Comparison of ENCODE assay signal across 20 cellular contexts in genomic region chr2:208112273-208112699, GRCh38. TPM values are rescaled to one million over a fixed set of nuclear protein-coding genes. Genes with fewer than 3 reads are reported as not detected.
"Had no signal": no experiment of that assay in that cellular context is flagged by ENCODE, and none has a peak within 500 bp of the region (broad histone marks: within the 10 kb centered on the region; RNA-seq: fewer than 3 reads in every experiment).

No MANE protein-coding gene starts in this region.

RNA-seq across cellular contexts. Expression of gene CRYGD, which starts 12.0 kb away (rescaled TPM):
- total RNA-seq: activated CD4-positive, alpha-beta memory T cell treated with anti-CD3 and anti-CD28 coated beads, Interleukin-2, amount 10 ng/mL, durations not matched to agents 7 days and 5 days; activated CD4-positive, alpha-beta T cell treated with anti-CD3 and anti-CD28 coated beads, Interleukin-2, amount 10 ng/mL, durations not matched to agents 24 days and 14 days; activated CD8-positive, alpha-beta memory T cell treated with anti-CD3 and anti-CD28 coated beads, Interleukin-2, amount 10 ng/mL, durations not matched to agents 7 days and 5 days; cardiac septum; chondrocyte; dermis blood vessel endothelial cell; endothelial cell of umbilical vein; esophagus mucosa; left ventricle myocardium superior; mammary epithelial cell; mononuclear cell; myocyte; neural crest cell; osteocyte; progenitor cell of endocrine pancreas; skeletal muscle tissue; upper lobe of left lung had no signal
- polyA plus RNA-seq: endothelial cell of umbilical vein, mammary epithelial cell, SK-N-SH had no signal

RNA-seq across cellular contexts. Expression of gene CRYGC, which starts 17.3 kb away (rescaled TPM):
- total RNA-seq: activated CD4-positive, alpha-beta memory T cell treated with anti-CD3 and anti-CD28 coated beads, Interleukin-2, amount 10 ng/mL, durations not matched to agents 7 days and 5 days; activated CD4-positive, alpha-beta T cell treated with anti-CD3 and anti-CD28 coated beads, Interleukin-2, amount 10 ng/mL, durations not matched to agents 24 days and 14 days; activated CD8-positive, alpha-beta memory T cell treated with anti-CD3 and anti-CD28 coated beads, Interleukin-2, amount 10 ng/mL, durations not matched to agents 7 days and 5 days; cardiac septum; chondrocyte; dermis blood vessel endothelial cell; endothelial cell of umbilical vein; esophagus mucosa; frontal cortex; left ventricle myocardium superior; mononuclear cell; myocyte; neural crest cell; osteocyte; progenitor cell of endocrine pancreas; skeletal muscle tissue; temporal lobe; upper lobe of left lung had no signal
- polyA plus RNA-seq: endothelial cell of umbilical vein had no signal

RNA-seq across cellular contexts. Expression of gene CRYGB, which starts 33.7 kb away (rescaled TPM):
- total RNA-seq: activated CD4-positive, alpha-beta memory T cell treated with anti-CD3 and anti-CD28 coated beads, Interleukin-2, amount 10 ng/mL, durations not matched to agents 7 days and 5 days; activated CD4-positive, alpha-beta T cell treated with anti-CD3 and anti-CD28 coated beads, Interleukin-2, amount 10 ng/mL, durations not matched to agents 24 days and 14 days; activated CD8-positive, alpha-beta memory T cell treated with anti-CD3 and anti-CD28 coated beads, Interleukin-2, amount 10 ng/mL, durations not matched to agents 7 days and 5 days; cardiac septum; chondrocyte; dermis blood vessel endothelial cell; endothelial cell of umbilical vein; esophagus mucosa; frontal cortex; left ventricle myocardium superior; mammary epithelial cell; mononuclear cell; myocyte; neural crest cell; osteocyte; progenitor cell of endocrine pancreas; skeletal muscle tissue; temporal lobe; upper lobe of left lung had no signal
- polyA plus RNA-seq: endothelial cell of umbilical vein, mammary epithelial cell, SK-N-SH had no signal

RNA-seq across cellular contexts. Expression of gene CRYGA, which starts 51.1 kb away (rescaled TPM):
- total RNA-seq: activated CD4-positive, alpha-beta memory T cell treated with anti-CD3 and anti-CD28 coated beads, Interleukin-2, amount 10 ng/mL, durations not matched to agents 7 days and 5 days; activated CD4-positive, alpha-beta T cell treated with anti-CD3 and anti-CD28 coated beads, Interleukin-2, amount 10 ng/mL, durations not matched to agents 24 days and 14 days; activated CD8-positive, alpha-beta memory T cell treated with anti-CD3 and anti-CD28 coated beads, Interleukin-2, amount 10 ng/mL, durations not matched to agents 7 days and 5 days; cardiac septum; chondrocyte; dermis blood vessel endothelial cell; endothelial cell of umbilical vein; esophagus mucosa; frontal cortex; left ventricle myocardium superior; mammary epithelial cell; mononuclear cell; myocyte; neural crest cell; osteocyte; progenitor cell of endocrine pancreas; skeletal muscle tissue; temporal lobe; upper lobe of left lung had no signal
- polyA plus RNA-seq: endothelial cell of umbilical vein, mammary epithelial cell, SK-N-SH had no signal
